ENCODE assay signal across 10 cellular contexts in the genomic region with DNA sequence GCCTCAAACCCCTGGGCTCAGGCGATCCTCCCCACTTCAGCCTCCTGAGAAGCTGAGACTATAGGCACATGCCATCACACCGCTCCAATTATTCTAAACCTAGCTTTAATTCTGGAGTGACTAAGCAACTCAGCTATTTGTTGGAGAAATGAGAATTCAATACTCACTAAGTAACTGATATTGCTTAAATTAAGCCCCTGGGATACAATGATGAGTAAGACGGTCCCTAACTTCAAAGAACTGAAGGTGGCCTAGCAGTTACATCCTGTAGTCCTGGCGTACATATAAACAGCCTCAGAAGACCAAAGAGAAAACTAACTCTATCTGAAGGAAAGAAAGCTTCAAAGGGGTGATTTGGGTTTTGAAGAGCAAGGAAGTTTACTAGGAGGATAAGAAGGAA. TPM values are rescaled to one million over a fixed set of nuclear protein-coding genes. Genes with fewer than 3 reads are reported as not detected.
DNase-seq lines count a peak whose midpoint lies in the region; ATAC-seq and TF ChIP-seq lines count a peak whose summit lies in the region.
"Had no signal": no experiment of that assay in that cellular context is flagged by ENCODE, and none has a peak within 500 bp of the region (broad histone marks: within the 10 kb centered on the region; RNA-seq: fewer than 3 reads in every experiment).

No MANE protein-coding gene starts in this region.

- no peak overlapping the region for H3K27ac Mint-ChIP-seq in GM23338
- peak overlapping the region; percentile 82 for H3K27ac Mint-ChIP-seq in activated T-helper 17 cell treated with anti-CD3 and anti-CD28 coated beads, Interleukin-2, amount 50 U/mL, for 72 hours

- no peak overlapping the region for H3K9ac ChIP-seq in mesenchymal stem cell (ENCODE audit: low read length)

- H2BK12ac ChIP-seq in mesenchymal stem cell (ENCODE audit: low read length in 2 of 2) = no peak overlapping the region

- peaks cover 65% of the 10 kb centered on the region for H4K20me1 ChIP-seq in GM23338 (replicated peaks; ENCODE audit: insufficient read depth)

- H3K4me1 ChIP-seq in GM23338 (ENCODE audit: insufficient read depth) = peaks cover 25% of the 10 kb centered on the region
- H3K4me1 ChIP-seq in mesenchymal stem cell (ENCODE audit: control insufficient read depth, insufficient read depth, low read depth, low read length) = peaks cover 8% of the 10 kb centered on the region

- ATAC-seq in GM23338 = no peak
- ATAC-seq in activated T-helper 17 cell treated with anti-CD3 and anti-CD28 coated beads, Interleukin-2, amount 50 U/mL, for 72 hours (replicated peaks) = peak; percentile 46
- ATAC-seq in GM21367 (IDR thresholded peaks at IDR 0.05; ENCODE audit: unreplicated experiment) = no peak

- H3K9me2 ChIP-seq in GM23338 (ENCODE audit: insufficient read depth) = no peaks in the 10 kb centered on the region

- peaks cover 38% of the 10 kb centered on the region for H3K4me1 Mint-ChIP-seq in GM23338
- peaks cover 74% of the 10 kb centered on the region for H3K4me1 Mint-ChIP-seq in activated T-helper 17 cell treated with anti-CD3 and anti-CD28 coated beads, Interleukin-2, amount 50 U/mL, for 72 hours

- TF ChIP-seq CTCF in C4-2B (conservative IDR thresholded peaks at IDR 0.05) = no peak
- no peak for TF ChIP-seq CTCF in GM23338 (conservative IDR thresholded peaks at IDR 0.05; ENCODE audit: low read depth in 2 of 2)

- H2AFZ ChIP-seq in GM23338 (no peak overlapping the region), mesenchymal stem cell (ENCODE audit: low read depth, low read length) (no peak overlapping the region)

- DNase-seq in GM23338 (ENCODE audit: low spot score) = no peak
- peak; percentile 33 for DNase-seq in mesenchymal stem cell
- no peak for DNase-seq in activated gamma-delta T cell (lab: John Stamatoyannopoulos, UW)
- DNase-seq in NCI-H1417 (lab: John Stamatoyannopoulos, UW) = no peak
- DNase-seq in NCI-H446 (lab: John Stamatoyannopoulos, UW) = no peak
- DNase-seq: NCI-H2029, transverse colon had no signal

- H2BK120ac ChIP-seq in mesenchymal stem cell (ENCODE audit: low read depth, low read length) = no peak overlapping the region

- peak overlapping the region; percentile 39 for H2AK5ac ChIP-seq in mesenchymal stem cell (ENCODE audit: low read length, severe bottlenecking)

- no peaks in the 10 kb centered on the region for H3K27me3 ChIP-seq in GM23338 (ENCODE audit: insufficient read depth)
- H3K27me3 ChIP-seq in mesenchymal stem cell (ENCODE audit: control insufficient read depth in 1 of 2, insufficient read depth in 1 of 2, low read length in 2 of 2) = no peaks in the 10 kb centered on the region
- H3K27me3 ChIP-seq: transverse colon had no signal

- no peak overlapping the region for H3K4ac ChIP-seq in mesenchymal stem cell (ENCODE audit: low read depth in 1 of 2, low read length in 2 of 2)

- no peak overlapping the region for H4K8ac ChIP-seq in mesenchymal stem cell (ENCODE audit: low read length)

- H3K4me3 ChIP-seq in GM23338 (no peak overlapping the region), mesenchymal stem cell (ENCODE audit: insufficient read depth in 1 of 2, low read depth in 1 of 2, low read length in 2 of 2) (no peak overlapping the region)
- H3K4me3 ChIP-seq: transverse colon had no signal

- no peak overlapping the region for H4K91ac ChIP-seq in mesenchymal stem cell (ENCODE audit: low read length)

- no peak overlapping the region for H2BK15ac ChIP-seq in mesenchymal stem cell (ENCODE audit: low read depth, poor library complexity, severe bottlenecking)

- H3K36me3 Mint-ChIP-seq in GM23338 (ENCODE audit: low read depth) = peaks cover 19% of the 10 kb centered on the region
- H3K36me3 Mint-ChIP-seq in activated T-helper 17 cell treated with anti-CD3 and anti-CD28 coated beads, Interleukin-2, amount 50 U/mL, for 72 hours (ENCODE audit: low read depth) = peaks cover 91% of the 10 kb centered on the region

- H3K27me3 Mint-ChIP-seq in GM23338 (ENCODE audit: insufficient read depth, low read depth, poor library complexity) = peaks cover 5% of the 10 kb centered on the region
- H3K27me3 Mint-ChIP-seq in activated T-helper 17 cell treated with anti-CD3 and anti-CD28 coated beads, Interleukin-2, amount 50 U/mL, for 72 hours = no peaks in the 10 kb centered on the region

- H3K9me3 Mint-ChIP-seq in GM23338 = 0 out of 3 replicates have a peak, but pooled peaks cover 3% of the 10 kb centered on the region
- H3K9me3 Mint-ChIP-seq in activated T-helper 17 cell treated with anti-CD3 and anti-CD28 coated beads, Interleukin-2, amount 50 U/mL, for 72 hours = no peaks in the 10 kb centered on the region

- H3K23ac ChIP-seq in mesenchymal stem cell (ENCODE audit: low read length in 2 of 2) = no peak overlapping the region

- H3K4me2 ChIP-seq in GM23338 (no peak overlapping the region), mesenchymal stem cell (ENCODE audit: low read length, poor library complexity, severe bottlenecking) (no peak overlapping the region)

- peaks cover 100% of the 10 kb centered on the region for H3K79me2 ChIP-seq in GM23338 (replicated peaks; ENCODE audit: insufficient read depth)

- WGBS in mesenchymal stem cell = 100% methylated on average over 2 of the region's 4 CpGs

- H3K36me3 ChIP-seq in GM23338 (ENCODE audit: insufficient read depth) = no peaks in the 10 kb centered on the region; the same call in 1 of the 2 replicates
- H3K36me3 ChIP-seq in mesenchymal stem cell (ENCODE audit: control insufficient read depth in 1 of 2, insufficient read depth in 2 of 2, low read depth in 1 of 2, low read length in 2 of 2) = peaks cover 7 to 11% of the 10 kb centered on the region in 2 experiments
- H3K36me3 ChIP-seq: transverse colon had no signal

- no peak overlapping the region for H3K14ac ChIP-seq in mesenchymal stem cell (ENCODE audit: low read length in 2 of 2)

- H3K79me1 ChIP-seq in mesenchymal stem cell (replicated peaks; ENCODE audit: low read length, poor library complexity, severe bottlenecking) = peaks cover 10% of the 10 kb centered on the region

- no peak overlapping the region for H2BK5ac ChIP-seq in mesenchymal stem cell (ENCODE audit: low read depth, low read length, poor library complexity, severe bottlenecking)

- H3K9me3 ChIP-seq in mesenchymal stem cell (ENCODE audit: control insufficient read depth, low read length) = no peaks in the 10 kb centered on the region
- H3K9me3 ChIP-seq: transverse colon had no signal

- H3F3A ChIP-seq in GM23338 (replicated peaks; ENCODE audit: low read depth) = no peaks in the 10 kb centered on the region

- peak overlapping the region; percentile 21; the same call in 1 of the 2 replicates for H3K27ac ChIP-seq in C4-2B
- H3K27ac ChIP-seq in GM23338 (ENCODE audit: low read depth) = peak overlapping the region; percentile 11; the same call in 1 of the 2 replicates
- no peak overlapping the region for H3K27ac ChIP-seq in mesenchymal stem cell (ENCODE audit: low read length, poor library complexity, severe bottlenecking)

- H3K4me3 Mint-ChIP-seq in GM23338 = no peak overlapping the region
- H3K4me3 Mint-ChIP-seq in activated T-helper 17 cell treated with anti-CD3 and anti-CD28 coated beads, Interleukin-2, amount 50 U/mL, for 72 hours = peak overlapping the region; percentile 75

- H3K18ac ChIP-seq in mesenchymal stem cell (ENCODE audit: low read depth in 1 of 2, low read length in 2 of 2) = no peak overlapping the region

TF ChIP-seq in GM23338, 12 proteins besides CTCF, POLR2A, EP300 and RAD21 (continues in another document):
- TF ChIP-seq ZNF331 (CRISPR knock-in tag; IDR thresholded peaks at IDR 0.05; ENCODE audit: low read depth) (no peak), EZH2 (IDR thresholded peaks at IDR 0.05; ENCODE audit: low read depth, unreplicated experiment) (no peak), CREB1 (CRISPR knock-in tag; IDR thresholded peaks at IDR 0.05; ENCODE audit: low read depth) (no peak), POLR2AphosphoS5 (IDR thresholded peaks at IDR 0.05; ENCODE audit: low read depth) (no peak), STAT1 (IDR thresholded peaks at IDR 0.05; ENCODE audit: unreplicated experiment) (no peak)

RNA-seq across cellular contexts. Expression of gene XPO6, which starts 25.0 kb away (rescaled TPM):
- 116 and 178 TPM in 2 replicates for total RNA-seq in GM23338 (2014; rRNA removed; shearing (Covaris generic))
- 83.9 and 89.8 TPM in 2 replicates for polyA plus RNA-seq in GM23338 (2016; fragmentation: Nextera tagmentation; extraction: Ambion mirVana)
- 100 to 1,000 TPM; 238 to 263 TPM for total RNA-seq in activated T-helper 17 cell treated with anti-CD3 and anti-CD28 coated beads, Interleukin-2, amount 50 U/mL, for 72 hours
- polyA plus RNA-seq in mesenchymal stem cell (2013, experiment 1 of 2) = 52.4 TPM
- polyA plus RNA-seq in mesenchymal stem cell (2013, experiment 2 of 2) = 54.0 TPM
